In the genomic region with DNA sequence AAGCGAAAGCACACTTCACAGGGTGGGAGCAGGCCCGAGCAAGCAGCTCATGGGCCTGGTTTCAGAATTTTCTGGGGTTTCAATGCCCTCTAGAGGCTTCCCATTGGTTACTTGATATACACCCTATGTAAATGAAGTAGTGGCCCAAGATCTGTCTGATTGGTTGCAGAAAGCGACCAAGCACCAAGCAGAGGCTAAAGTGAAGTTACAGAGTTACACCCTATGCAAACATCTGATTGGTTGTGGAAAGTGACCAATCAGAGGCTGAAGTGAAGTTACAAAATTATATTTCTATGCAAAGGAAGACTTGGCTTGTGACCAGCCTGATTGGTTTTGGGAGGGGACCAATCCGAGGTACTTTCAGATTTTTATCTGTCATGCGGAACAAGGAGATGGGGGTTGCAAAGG, we compare ENCODE assay signal across 16 cellular contexts. TPM values are rescaled to one million over a fixed set of nuclear protein-coding genes. Genes with fewer than 3 reads are reported as not detected.
DNase-seq lines count a peak whose midpoint lies in the region; ATAC-seq and TF ChIP-seq lines count a peak whose summit lies in the region.
"Had no signal": no experiment of that assay in that cellular context is flagged by ENCODE, and none has a peak within 500 bp of the region (broad histone marks: within the 10 kb centered on the region; RNA-seq: fewer than 3 reads in every experiment).

No MANE protein-coding gene starts in this region.

- TF ChIP-seq CTCF in fibroblast of mammary gland (conservative IDR thresholded peaks at IDR 0.05; ENCODE audit: control insufficient read depth, insufficient read depth, low read depth, low read length) = no peak
- TF ChIP-seq CTCF in CD4-positive, alpha-beta T cell (IDR thresholded peaks at IDR 0.05) = no peak

- no peak overlapping the region for H3K4me3 Mint-ChIP-seq in stimulated activated naive CD8-positive, alpha-beta T cell treated with anti-CD3 and anti-CD28 coated beads, Interleukin-15, amount 100 ng/mL, for 72 hours
- no peak overlapping the region for H3K4me3 Mint-ChIP-seq in CD4-positive, alpha-beta T cell
- H3K4me3 Mint-ChIP-seq: memory B cell had no signal

- intact Hi-C loops in CD4-positive, alpha-beta T cell (cut with DNase I, micrococcal nuclease) = no loop called here

- no peaks in the 10 kb centered on the region for H3K36me3 Mint-ChIP-seq in CD4-positive, alpha-beta T cell (ENCODE audit: low read depth)

- H3K9me3 ChIP-seq in CD4-positive, alpha-beta T cell (ENCODE audit: control insufficient read depth, low read length) = no peaks in the 10 kb centered on the region
- H3K9me3 ChIP-seq: ascending aorta, thoracic aorta had no signal

- H3K4me1 Mint-ChIP-seq in stimulated activated naive CD8-positive, alpha-beta T cell treated with anti-CD3 and anti-CD28 coated beads, Interleukin-15, amount 100 ng/mL, for 72 hours = peaks cover 10% of the 10 kb centered on the region
- H3K4me1 Mint-ChIP-seq in CD4-positive, alpha-beta T cell (ENCODE audit: low read depth) = no peaks in the 10 kb centered on the region
- H3K4me1 Mint-ChIP-seq: memory B cell had no signal

- CTCF ChIA-PET in CD4-positive, alpha-beta T cell (lab: Charles Lee) = no interaction called here

- H3K27ac Mint-ChIP-seq in stimulated activated naive CD8-positive, alpha-beta T cell treated with anti-CD3 and anti-CD28 coated beads, Interleukin-15, amount 100 ng/mL, for 72 hours = no peak overlapping the region
- H3K27ac Mint-ChIP-seq in CD4-positive, alpha-beta T cell = no peak overlapping the region
- H3K27ac Mint-ChIP-seq: memory B cell had no signal

- peak; percentile 35 for ATAC-seq in stimulated activated naive CD8-positive, alpha-beta T cell treated with anti-CD3 and anti-CD28 coated beads, Interleukin-15, amount 100 ng/mL, for 72 hours
- ATAC-seq in stimulated activated naive CD8-positive, alpha-beta T cell treated with anti-CD3 and anti-CD28 coated beads, Interleukin-15, Interleukin-2, amounts not matched to agents 100 U/mL and 50 U/mL, for 24 hours = no peak
- no peak for ATAC-seq in GM18502 (IDR thresholded peaks at IDR 0.05; ENCODE audit: poor library complexity, unreplicated experiment)
- no peak for ATAC-seq in CD4-positive, alpha-beta T cell (ENCODE audit: poor library complexity)

- no peaks in the 10 kb centered on the region for H3K27me3 ChIP-seq in CD4-positive, alpha-beta T cell (ENCODE audit: control insufficient read depth, insufficient read depth, low read length)
- H3K27me3 ChIP-seq: ascending aorta had no signal

- no peak overlapping the region for H3K27ac ChIP-seq in CD4-positive, alpha-beta T cell (ENCODE audit: low read depth, low read length)
- H3K27ac ChIP-seq: ascending aorta, thoracic aorta had no signal

- POLR2A ChIA-PET in CD4-positive, alpha-beta T cell (lab: Charles Lee) = no interaction called here

- no peak overlapping the region for H3K4me3 ChIP-seq in fibroblast of mammary gland (ENCODE audit: control insufficient read depth, low read depth, low read length)
- H3K4me3 ChIP-seq: ascending aorta, thoracic aorta had no signal

- H3K9me3 Mint-ChIP-seq in stimulated activated naive CD8-positive, alpha-beta T cell treated with anti-CD3 and anti-CD28 coated beads, Interleukin-15, amount 100 ng/mL, for 72 hours = no peaks in the 10 kb centered on the region
- no peaks in the 10 kb centered on the region for H3K9me3 Mint-ChIP-seq in CD4-positive, alpha-beta T cell

- H3K27me3 Mint-ChIP-seq in stimulated activated naive CD8-positive, alpha-beta T cell treated with anti-CD3 and anti-CD28 coated beads, Interleukin-15, amount 100 ng/mL, for 72 hours = peaks cover 7% of the 10 kb centered on the region
- peaks cover 15% of the 10 kb centered on the region for H3K27me3 Mint-ChIP-seq in CD4-positive, alpha-beta T cell

- DNase-seq in stimulated activated naive CD8-positive, alpha-beta T cell treated with anti-CD3 and anti-CD28 coated beads, Interleukin-15, amount 100 ng/mL, for 72 hours = no peak
- no peak for DNase-seq in stimulated activated naive CD8-positive, alpha-beta T cell treated with anti-CD3 and anti-CD28 coated beads, Interleukin-15, Interleukin-2, amounts not matched to agents 100 U/mL and 50 U/mL, for 24 hours
- DNase-seq in RPMI7951 (ENCODE audit: low read depth) = peak; percentile 25
- peak; percentile 15 for DNase-seq in fibroblast of mammary gland (ENCODE audit: low read depth)
- no peak for DNase-seq in CD4-positive, alpha-beta T cell
- DNase-seq in hypothalamus (lab: John Stamatoyannopoulos, UW) = no peak
- DNase-seq in NK-92 (lab: John Stamatoyannopoulos, UW; ENCODE audit: unreplicated experiment) = no peak
- DNase-seq: activated CD4-positive, alpha-beta T cell treated with anti-CD3 and anti-CD28 coated beads, Interleukin-2, amount 50 U/mL, for 1 hour; DMS153; NCI-H1417; NCI-H446 treated with DMSO at 0.1 percent for 48 hours; nucleus accumbens had no signal

RNA-seq across cellular contexts. Expression of a gene that starts 8.2 kb away (rescaled TPM):
- 0.20 and 0.36 TPM in 2 replicates for total RNA-seq in RPMI7951 (2014; rRNA removed; shearing (Covaris generic))
- total RNA-seq in CD4-positive, alpha-beta T cell = 1 to 10 TPM; 2.4 to 3.2 TPM
- total RNA-seq: ascending aorta had no signal

Comparison
In these comparisons a context has a peak if more than half of its experiments do, and no peak if none do; other contexts are left out.
1. DNase-seq: peak in RPMI7951 (single experiment) and fibroblast of mammary gland (single experiment); none in stimulated activated naive CD8-positive, alpha-beta T cell treated with anti-CD3 and anti-CD28 coated beads, Interleukin-15, amount 100 ng/mL, for 72 hours (0 of 2), stimulated activated naive CD8-positive, alpha-beta T cell treated with anti-CD3 and anti-CD28 coated beads, Interleukin-15, Interleukin-2, amounts not matched to agents 100 U/mL and 50 U/mL, for 24 hours (single experiment), CD4-positive, alpha-beta T cell (0 of 10), hypothalamus (0 of 51) and NK-92 (single experiment).